In the genomic region with DNA sequence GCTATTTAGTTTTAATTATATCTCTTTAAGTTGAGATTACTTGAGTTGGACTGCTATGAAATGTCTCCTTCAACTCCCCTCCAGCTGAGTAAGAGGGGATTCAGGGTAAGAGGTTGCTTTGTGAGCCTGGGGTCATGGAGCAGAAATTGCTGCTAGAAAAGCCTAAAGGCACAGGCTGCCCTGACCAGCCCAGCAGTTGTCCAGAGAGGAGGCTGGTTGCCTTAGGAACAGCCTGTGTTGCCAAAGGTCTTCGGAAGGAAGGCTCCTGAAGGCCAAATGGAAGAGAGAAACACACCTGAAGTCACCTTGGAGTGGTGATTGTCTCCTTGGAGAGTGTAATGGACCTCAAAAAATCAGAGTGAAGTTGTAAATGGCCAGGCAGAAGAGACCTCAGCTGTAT, we compare ENCODE assay signal across 26 cellular contexts.
"Had no signal": no experiment of that assay in that cellular context is flagged by ENCODE, and none has a peak within 500 bp of the region (broad histone marks: within the 10 kb centered on the region; RNA-seq: fewer than 3 reads in every experiment).

No MANE protein-coding gene starts in this region.

- ATAC-seq: esophagus mucosa; mucosa of descending colon; natural killer cell treated with Interleukin-12 subunit alpha and Interleukin-12 subunit beta and Interleukin-15 and Interleukin-18, amount 100 ng/mL, for 72 hours; right lobe of liver had no signal

- H3K36me3 ChIP-seq: ascending aorta, brain microvascular endothelial cell, left ventricle myocardium inferior, neutrophil, ovary, right lobe of liver, tibial nerve had no signal

- H3K27me3 ChIP-seq: ascending aorta, brain microvascular endothelial cell, dorsolateral prefrontal cortex, neutrophil, ovary, right lobe of liver, tibial nerve had no signal

- H3K9me3 ChIP-seq: ascending aorta, left ventricle myocardium inferior, mucosa of descending colon, neutrophil, ovary, right lobe of liver, tibial nerve had no signal

- H3K27me3 Mint-ChIP-seq: activated naive CD8-positive, alpha-beta T cell; natural killer cell treated with Interleukin-12 subunit alpha and Interleukin-12 subunit beta and Interleukin-15 and Interleukin-18, amount 100 ng/mL, for 72 hours; progenitor cell of endocrine pancreas had no signal

- DNase-seq: activated CD4-positive, alpha-beta T cell treated with anti-CD3 and anti-CD28 coated beads for 4 hours; activated CD4-positive, alpha-beta T cell treated with anti-CD3 and anti-CD28 coated beads, Interleukin-2, amount 50 U/mL, for 4 hours; activated CD8-positive, alpha-beta memory T cell treated with anti-CD3 and anti-CD28 coated beads for 24 hours; activated effector memory CD4-positive, alpha-beta T cell treated with Interleukin-2 at 50 U/mL for 16 hours; activated naive CD4-positive, alpha-beta T cell treated with Interleukin-2 at 50 U/mL for 16 hours; brain microvascular endothelial cell; dorsolateral prefrontal cortex; foreskin fibroblast; head of caudate nucleus; hippocampal formation; left ventricle myocardium inferior; mucosa of descending colon; ovary; right lobe of liver; stimulated activated CD4-positive, alpha-beta T cell treated with anti-CD3 and anti-CD28 coated beads, Interleukin-2, amount 100 ng/mL, for 48 hours; stimulated activated naive CD4-positive, alpha-beta T cell treated with Interleukin-2 at 50 U/mL for 16 hours had no signal

- H3K27ac ChIP-seq: ascending aorta, brain microvascular endothelial cell, coronary artery, dorsolateral prefrontal cortex, left ventricle myocardium inferior, neutrophil, ovary, right lobe of liver, tibial nerve, VCaP had no signal

- H3K9me3 Mint-ChIP-seq: natural killer cell treated with Interleukin-12 subunit alpha and Interleukin-12 subunit beta and Interleukin-15 and Interleukin-18, amount 100 ng/mL, for 72 hours had no signal

- H3K27ac Mint-ChIP-seq: activated naive CD8-positive, alpha-beta T cell; natural killer cell treated with Interleukin-12 subunit alpha and Interleukin-12 subunit beta and Interleukin-15 and Interleukin-18, amount 100 ng/mL, for 72 hours; progenitor cell of endocrine pancreas had no signal

- H3K4me1 ChIP-seq: ascending aorta, left ventricle myocardium inferior, right lobe of liver, tibial nerve had no signal

- H3K4me3 ChIP-seq: ascending aorta, coronary artery, dorsolateral prefrontal cortex, left ventricle myocardium inferior, lung, mucosa of descending colon, ovary, right lobe of liver, tibial nerve had no signal

- H3K36me3 Mint-ChIP-seq: activated naive CD8-positive, alpha-beta T cell; natural killer cell treated with Interleukin-12 subunit alpha and Interleukin-12 subunit beta and Interleukin-15 and Interleukin-18, amount 100 ng/mL, for 72 hours had no signal

- H3K4me3 Mint-ChIP-seq: activated naive CD8-positive, alpha-beta T cell; natural killer cell treated with Interleukin-12 subunit alpha and Interleukin-12 subunit beta and Interleukin-15 and Interleukin-18, amount 100 ng/mL, for 72 hours had no signal
